Comparison of ENCODE assay signal across 8 cellular contexts in genomic region chr11:120555433-120555773, GRCh38. TPM values are rescaled to one million over a fixed set of nuclear protein-coding genes. Genes with fewer than 3 reads are reported as not detected.
"Had no signal": no experiment of that assay in that cellular context is flagged by ENCODE, and none has a peak within 500 bp of the region (broad histone marks: within the 10 kb centered on the region; RNA-seq: fewer than 3 reads in every experiment).

No MANE protein-coding gene starts in this region.

- H3K36me3 Mint-ChIP-seq: activated naive CD4-positive, alpha-beta T cell treated with anti-CD3 and anti-CD28 coated beads, Interleukin-2, amount 10 ng/mL, durations not matched to agents 7 days and 5 days had no signal

- H3K36me3 ChIP-seq: esophagus squamous epithelium, uterus had no signal

- H3K9me3 Mint-ChIP-seq: activated naive CD4-positive, alpha-beta T cell treated with anti-CD3 and anti-CD28 coated beads, Interleukin-2, amount 10 ng/mL, durations not matched to agents 7 days and 5 days had no signal

- H3K4me1 ChIP-seq: esophagus squamous epithelium, uterus had no signal

- H3K9me3 ChIP-seq: esophagus squamous epithelium, uterus had no signal

- H3K27ac Mint-ChIP-seq: activated CD4-positive, alpha-beta T cell treated with anti-CD3 and anti-CD28 coated beads for 36 hours; activated naive CD4-positive, alpha-beta T cell treated with anti-CD3 and anti-CD28 coated beads, Interleukin-2, amount 10 ng/mL, durations not matched to agents 7 days and 5 days had no signal

- H3K4me3 Mint-ChIP-seq: activated CD4-positive, alpha-beta T cell treated with anti-CD3 and anti-CD28 coated beads for 36 hours; activated naive CD4-positive, alpha-beta T cell treated with anti-CD3 and anti-CD28 coated beads, Interleukin-2, amount 10 ng/mL, durations not matched to agents 7 days and 5 days had no signal

- H3K4me1 Mint-ChIP-seq: activated CD4-positive, alpha-beta T cell treated with anti-CD3 and anti-CD28 coated beads for 36 hours; activated naive CD4-positive, alpha-beta T cell treated with anti-CD3 and anti-CD28 coated beads, Interleukin-2, amount 10 ng/mL, durations not matched to agents 7 days and 5 days had no signal

- H3K27ac ChIP-seq: esophagus squamous epithelium, skin epidermis, uterus, VCaP had no signal

- H3K27me3 ChIP-seq: esophagus squamous epithelium, uterus had no signal

- ATAC-seq: activated CD4-positive, alpha-beta T cell treated with anti-CD3 and anti-CD28 coated beads for 36 hours had no signal

- H3K4me3 ChIP-seq: esophagus squamous epithelium, skin epidermis, uterus had no signal

- DNase-seq: activated CD4-positive, alpha-beta T cell treated with anti-CD3 and anti-CD28 coated beads for 36 hours; activated naive CD4-positive, alpha-beta T cell treated with anti-CD3 and anti-CD28 coated beads, Interleukin-2, amount 10 ng/mL, durations not matched to agents 7 days and 5 days; esophagus squamous epithelium; mammary epithelial cell; T-helper 1 cell; uterus had no signal

RNA-seq across cellular contexts. Expression of gene GRIK4, which starts 43.9 kb away (rescaled TPM):
- total RNA-seq: activated CD4-positive, alpha-beta T cell treated with anti-CD3 and anti-CD28 coated beads for 36 hours; mammary epithelial cell had no signal
- polyA plus RNA-seq: mammary epithelial cell had no signal
